Comparison of ENCODE assay signal across 8 cellular contexts in genomic region chr10:5812283-5813090, GRCh38. TPM values are rescaled to one million over a fixed set of nuclear protein-coding genes. Genes with fewer than 3 reads are reported as not detected.
DNase-seq lines count a peak whose midpoint lies in the region; ATAC-seq and TF ChIP-seq lines count a peak whose summit lies in the region.

No MANE protein-coding gene starts in this region.

- H3K4me1 ChIP-seq in NT2/D1 (ENCODE audit: insufficient read depth, insufficient read length) (no peaks in the 10 kb centered on the region), upper lobe of left lung (peaks cover 38 to 61% (median 43%) of the 10 kb centered on the region in 4 donors)

- H3K36me3 ChIP-seq in NT2/D1 (ENCODE audit: insufficient read depth, insufficient read length, low read length): peaks cover 18% of the 10 kb centered on the region
- peaks cover 0 to 3% (median 0%) of the 10 kb centered on the region in 4 donors for H3K36me3 ChIP-seq in upper lobe of left lung

- ATAC-seq in HG02852 (IDR thresholded peaks at IDR 0.05; ENCODE audit: unreplicated experiment) (peak; percentile 32), upper lobe of left lung (ENCODE audit: low FRiP score in 2 of 2) (peak; percentile 67 to 79)

- peak overlapping the region; percentile 96 to 100 (median 98) for H3K27ac ChIP-seq in upper lobe of left lung

- no peaks in the 10 kb centered on the region for H3K27me3 ChIP-seq in NT2/D1 (ENCODE audit: insufficient read depth, insufficient read length)
- no peaks in the 10 kb centered on the region for H3K27me3 ChIP-seq in upper lobe of left lung

- no peak for TF ChIP-seq EP300 in upper lobe of left lung (IDR thresholded peaks at IDR 0.05)

- peak in 4 of 6 experiments; percentile 4 to 36 (median 14) for TF ChIP-seq CTCF in upper lobe of left lung (IDR thresholded peaks at IDR 0.05)

- peak; percentile 2 for DNase-seq in DMS79 (lab: John Stamatoyannopoulos, UW)
- DNase-seq in DMS79 treated with DMSO at 0.1 percent for 48 hours (lab: John Stamatoyannopoulos, UW): no peak
- DNase-seq in NT2/D1 (ENCODE audit: low read depth, low spot score): peak; percentile 13
- DNase-seq in activated gamma-delta T cell treated with Interleukin-2 at 50 U/mL for 16 hours: peak; percentile 21
- DNase-seq in germinal center (ENCODE audit: low spot score): peak; percentile 54
- peak in 40 of 56 donors; percentile 9 to 75 (median 48) for DNase-seq in nucleus accumbens (lab: John Stamatoyannopoulos, UW)
- DNase-seq in upper lobe of left lung: peak; percentile 48 to 92

- peak overlapping the region; percentile 95 for H3K9ac ChIP-seq in NT2/D1 (ENCODE audit: insufficient read length, low read depth)

- H3K9me3 ChIP-seq in NT2/D1 (ENCODE audit: insufficient read depth, low read length): no peaks in the 10 kb centered on the region
- H3K9me3 ChIP-seq in upper lobe of left lung: no peaks in the 10 kb centered on the region

- WGBS in upper lobe of left lung, 2 donors: 0% methylated on average over 10 to 27 of the region's 49 CpGs

- peak overlapping the region; percentile 82 for H3K4me3 ChIP-seq in NT2/D1 (ENCODE audit: insufficient read length, low read depth)
- H3K4me3 ChIP-seq in upper lobe of left lung: peak overlapping the region; percentile 83 to 96 (median 91)

- TF ChIP-seq POLR2A in upper lobe of left lung (IDR thresholded peaks at IDR 0.05): no peak

RNA-seq across cellular contexts. Expression of gene GDI2, which starts 0.7 kb away (rescaled TPM):
- total RNA-seq in upper lobe of left lung: 100 to 1,000 TPM in 4 of 6 donors, 10 to 100 TPM in 2; 77.5 to 239 (median 176) TPM
